1 cellular context compared by ENCODE assay signal in the genomic region with DNA sequence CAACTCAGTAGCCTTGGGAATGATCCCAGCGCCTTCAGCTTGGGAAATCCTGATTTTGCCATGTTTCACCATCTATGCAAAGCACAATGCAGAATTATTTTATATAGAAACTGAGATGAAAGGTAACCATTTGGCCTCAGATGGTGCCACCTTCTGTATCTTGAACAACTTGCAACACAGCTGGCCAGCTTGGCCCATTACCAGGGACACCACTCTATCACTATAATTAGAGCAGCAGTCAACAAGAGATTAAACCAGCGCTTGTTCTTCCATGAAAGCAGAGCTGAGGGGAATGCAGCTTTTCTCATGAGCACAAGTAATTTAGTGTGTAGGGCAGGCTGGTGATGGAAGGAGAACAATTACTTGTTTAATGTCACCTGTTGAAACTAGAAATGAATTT.
TF ChIP-seq lines count a peak whose summit lies in the region.

No MANE protein-coding gene starts in this region.

TF ChIP-seq in HCT116, 20 proteins besides CTCF, POLR2A, EP300 and RAD21 (continued from another document):
- TF ChIP-seq ZBTB33 (IDR thresholded peaks at IDR 0.05; ENCODE audit: extremely low read depth, insufficient replicate concordance, low read length), result no peak
- no peak for TF ChIP-seq CEBPB (IDR thresholded peaks at IDR 0.05; ENCODE audit: low read depth)
